Comparison of ENCODE assay signal across 22 cellular contexts in genomic region chr13:99064624-99065249, GRCh38.
DNase-seq lines count a peak whose midpoint lies in the region; ATAC-seq and TF ChIP-seq lines count a peak whose summit lies in the region.
"Had no signal": no experiment of that assay in that cellular context is flagged by ENCODE, and none has a peak within 500 bp of the region (broad histone marks: within the 10 kb centered on the region; RNA-seq: fewer than 3 reads in every experiment).

No MANE protein-coding gene starts in this region.

- intact Hi-C loops in activated CD8-positive, alpha-beta T cell treated with anti-CD3 and anti-CD28 coated beads for 36 hours (cut with micrococcal nuclease), result no loop called here
- intact Hi-C loops in CD8-positive, alpha-beta T cell (cut with DNase I, micrococcal nuclease), result no loop called here

- no peak overlapping the region for H3K4me3 Mint-ChIP-seq in activated CD8-positive, alpha-beta T cell treated with anti-CD3 and anti-CD28 coated beads, Interleukin-2, amount 10 ng/mL, durations not matched to agents 7 days and 5 days
- H3K4me3 Mint-ChIP-seq in activated CD8-positive, alpha-beta T cell treated with anti-CD3 and anti-CD28 coated beads for 36 hours, result no peak overlapping the region
- H3K4me3 Mint-ChIP-seq in endothelial cell (ENCODE audit: unreplicated experiment) (peak overlapping the region; percentile 52), nephron progenitor cell (peak overlapping the region; percentile 14)
- H3K4me3 Mint-ChIP-seq in CD8-positive, alpha-beta T cell, result no peak overlapping the region
- H3K4me3 Mint-ChIP-seq: activated CD4-positive, alpha-beta memory T cell treated with anti-CD3 and anti-CD28 coated beads, Interleukin-2, amount 10 ng/mL, durations not matched to agents 7 days and 5 days; H9 had no signal

- POLR2A ChIA-PET in activated CD8-positive, alpha-beta T cell treated with anti-CD3 and anti-CD28 coated beads, Interleukin-2, amount 10 ng/mL, durations not matched to agents 7 days and 5 days (lab: Charles Lee), result interaction anchor here (0.7 to 1.9 kb wide), 2 partner anchors 20 to 22 kb away, joined by 5 to 8 read pairs; no protein-coding TSS in a partner anchor
- POLR2A ChIA-PET in activated CD8-positive, alpha-beta T cell treated with anti-CD3 and anti-CD28 coated beads for 36 hours (lab: Charles Lee), result interaction anchor here (1.1 to 2.5 kb wide), 2 partner anchors 13 to 22 kb away, joined by 3 to 7 read pairs; no protein-coding TSS in a partner anchor
- POLR2A ChIA-PET in CD8-positive, alpha-beta T cell (lab: Charles Lee), result interaction anchor here (1.1 to 3.0 kb wide), 5 partner anchors 9 to 21 kb away, joined by 4 to 12 read pairs (median 7); no protein-coding TSS in a partner anchor

- H3K9me3 Mint-ChIP-seq in activated CD8-positive, alpha-beta T cell treated with anti-CD3 and anti-CD28 coated beads, Interleukin-2, amount 10 ng/mL, durations not matched to agents 7 days and 5 days (ENCODE audit: insufficient read depth), result no peaks in the 10 kb centered on the region
- H3K9me3 Mint-ChIP-seq in activated CD8-positive, alpha-beta T cell treated with anti-CD3 and anti-CD28 coated beads for 36 hours, result no peaks in the 10 kb centered on the region
- H3K9me3 Mint-ChIP-seq in endothelial cell (ENCODE audit: unreplicated experiment) (no peaks in the 10 kb centered on the region), nephron progenitor cell (peaks cover 13% of the 10 kb centered on the region)
- H3K9me3 Mint-ChIP-seq in CD8-positive, alpha-beta T cell, result no peaks in the 10 kb centered on the region
- H3K9me3 Mint-ChIP-seq: activated CD4-positive, alpha-beta memory T cell treated with anti-CD3 and anti-CD28 coated beads, Interleukin-2, amount 10 ng/mL, durations not matched to agents 7 days and 5 days; H9; T-cell had no signal

- H3K9me3 ChIP-seq in CD8-positive, alpha-beta T cell (ENCODE audit: low read length), result no peaks in the 10 kb centered on the region

- H3K4me3 ChIP-seq in CD8-positive, alpha-beta T cell (ENCODE audit: low read depth, low read length), result no peak overlapping the region
- H3K4me3 ChIP-seq: cardiac muscle cell had no signal

- H3K27ac ChIP-seq in CD8-positive, alpha-beta T cell (ENCODE audit: low read depth, low read length), result no peak overlapping the region
- H3K27ac ChIP-seq: C4-2B, cardiac muscle cell, HL-60 had no signal

- no peaks in the 10 kb centered on the region for H3K36me3 ChIP-seq in CD8-positive, alpha-beta T cell (ENCODE audit: insufficient read depth, low read length)
- H3K36me3 ChIP-seq: cardiac muscle cell had no signal

- no peak for DNase-seq in activated CD8-positive, alpha-beta T cell treated with anti-CD3 and anti-CD28 coated beads, Interleukin-2, amount 10 ng/mL, durations not matched to agents 7 days and 5 days
- no peak for DNase-seq in activated CD8-positive, alpha-beta T cell treated with anti-CD3 and anti-CD28 coated beads for 36 hours
- DNase-seq in endothelial cell (ENCODE audit: low spot score) (no peak), nephron progenitor cell (peak; percentile 24), RPMI8226 (no peak)
- no peak for DNase-seq in CD8-positive, alpha-beta T cell
- DNase-seq: ACHN; activated CD4-positive, alpha-beta memory T cell treated with anti-CD3 and anti-CD28 coated beads, Interleukin-2, amount 10 ng/mL, durations not matched to agents 7 days and 5 days; activated T-cell treated with anti-CD3 and anti-CD28 coated beads, Interleukin-2, amount 50 U/mL, for 48 hours; amniotic stem cell; DMS53; H9; NCI-H2029; SIG-M5; stimulated activated CD4-positive, alpha-beta T cell treated with anti-CD3 and anti-CD28 coated beads, Interleukin-12 subunit alpha, Interleukin-12 subunit beta, amount 100 ng/mL, for 4 hours; T-cell had no signal

- 0 out of 2 replicates have a peak, but pooled peaks have one; percentile 1 for TF ChIP-seq RAD21 in Ishikawa (IDR thresholded peaks at IDR 0.05; ENCODE audit: low read depth)

- H3K27me3 ChIP-seq in CD8-positive, alpha-beta T cell (ENCODE audit: insufficient read depth, low read length), result no peaks in the 10 kb centered on the region
- H3K27me3 ChIP-seq: cardiac muscle cell had no signal

- TF ChIP-seq CTCF in activated CD8-positive, alpha-beta T cell treated with anti-CD3 and anti-CD28 coated beads for 36 hours (IDR thresholded peaks at IDR 0.05), result no peak
- TF ChIP-seq CTCF in endothelial cell (IDR thresholded peaks at IDR 0.05; ENCODE audit: unreplicated experiment) (no peak), nephron progenitor cell (IDR thresholded peaks at IDR 0.05) (no peak)
- TF ChIP-seq CTCF in CD8-positive, alpha-beta T cell (IDR thresholded peaks at IDR 0.05), result no peak

- H3K27me3 Mint-ChIP-seq in activated CD8-positive, alpha-beta T cell treated with anti-CD3 and anti-CD28 coated beads, Interleukin-2, amount 10 ng/mL, durations not matched to agents 7 days and 5 days (ENCODE audit: low read depth), result no peaks in the 10 kb centered on the region
- H3K27me3 Mint-ChIP-seq in activated CD8-positive, alpha-beta T cell treated with anti-CD3 and anti-CD28 coated beads for 36 hours, result no peaks in the 10 kb centered on the region
- H3K27me3 Mint-ChIP-seq in endothelial cell (ENCODE audit: unreplicated experiment), result peaks cover 9% of the 10 kb centered on the region
- H3K27me3 Mint-ChIP-seq in nephron progenitor cell (ENCODE audit: low read depth, poor library complexity), result peaks cover 3% of the 10 kb centered on the region
- no peaks in the 10 kb centered on the region for H3K27me3 Mint-ChIP-seq in CD8-positive, alpha-beta T cell (ENCODE audit: low read depth)
- H3K27me3 Mint-ChIP-seq: activated CD4-positive, alpha-beta memory T cell treated with anti-CD3 and anti-CD28 coated beads, Interleukin-2, amount 10 ng/mL, durations not matched to agents 7 days and 5 days; T-cell had no signal

- TF ChIP-seq EP300 in Ishikawa (IDR thresholded peaks at IDR 0.05; ENCODE audit: borderline replicate concordance), result 0 out of 2 replicates have a peak, but pooled peaks have one; percentile 26

- no peak for ATAC-seq in activated CD8-positive, alpha-beta T cell treated with anti-CD3 and anti-CD28 coated beads, Interleukin-2, amount 10 ng/mL, durations not matched to agents 7 days and 5 days
- ATAC-seq in activated CD8-positive, alpha-beta T cell treated with anti-CD3 and anti-CD28 coated beads for 36 hours, result no peak
- ATAC-seq in CD8-positive, alpha-beta T cell, result no peak
- ATAC-seq in GM19324 (IDR thresholded peaks at IDR 0.05; ENCODE audit: low FRiP score, unreplicated experiment), result no peak
- ATAC-seq: left lobe of liver, T-cell had no signal

- H3K36me3 Mint-ChIP-seq in activated CD8-positive, alpha-beta T cell treated with anti-CD3 and anti-CD28 coated beads, Interleukin-2, amount 10 ng/mL, durations not matched to agents 7 days and 5 days (ENCODE audit: low read depth), result peaks cover 47% of the 10 kb centered on the region
- H3K36me3 Mint-ChIP-seq in activated CD8-positive, alpha-beta T cell treated with anti-CD3 and anti-CD28 coated beads for 36 hours (ENCODE audit: low read depth), result peaks cover 11% of the 10 kb centered on the region
- H3K36me3 Mint-ChIP-seq in endothelial cell (ENCODE audit: low read depth, unreplicated experiment), result peaks cover 26% of the 10 kb centered on the region
- H3K36me3 Mint-ChIP-seq in nephron progenitor cell (ENCODE audit: low read depth), result peaks cover 6% of the 10 kb centered on the region
- peaks cover 16% of the 10 kb centered on the region for H3K36me3 Mint-ChIP-seq in CD8-positive, alpha-beta T cell

- CTCF ChIA-PET in activated CD8-positive, alpha-beta T cell treated with anti-CD3 and anti-CD28 coated beads, Interleukin-2, amount 10 ng/mL, durations not matched to agents 7 days and 5 days (lab: Charles Lee), result interaction anchor here (0.8 to 3.6 kb wide), 11 partner anchors 10 to 112 kb away, joined by 3 to 15 read pairs (median 5); no protein-coding TSS in a partner anchor
- CTCF ChIA-PET in activated CD8-positive, alpha-beta T cell treated with anti-CD3 and anti-CD28 coated beads for 36 hours (lab: Charles Lee), result interaction anchor here (0.6 to 1.3 kb wide), 6 partner anchors 9 to 1497 kb away, joined by 3 to 5 read pairs (median 3); no protein-coding TSS in a partner anchor
- CTCF ChIA-PET in CD8-positive, alpha-beta T cell (lab: Charles Lee), result interaction anchor here (0.6 to 4.2 kb wide), 5 partner anchors 10 to 74 kb away, joined by 3 to 13 read pairs (median 3); no protein-coding TSS in a partner anchor

- H3K27ac Mint-ChIP-seq in activated CD8-positive, alpha-beta T cell treated with anti-CD3 and anti-CD28 coated beads, Interleukin-2, amount 10 ng/mL, durations not matched to agents 7 days and 5 days, result peak overlapping the region; percentile 79
- no peak overlapping the region for H3K27ac Mint-ChIP-seq in activated CD8-positive, alpha-beta T cell treated with anti-CD3 and anti-CD28 coated beads for 36 hours
- H3K27ac Mint-ChIP-seq in endothelial cell (ENCODE audit: unreplicated experiment) (peak overlapping the region; percentile 89), nephron progenitor cell (peak overlapping the region; percentile 79)
- H3K27ac Mint-ChIP-seq in CD8-positive, alpha-beta T cell, result no peak overlapping the region
- H3K27ac Mint-ChIP-seq: H9 had no signal

- peaks cover 56% of the 10 kb centered on the region for H3K4me1 Mint-ChIP-seq in activated CD8-positive, alpha-beta T cell treated with anti-CD3 and anti-CD28 coated beads, Interleukin-2, amount 10 ng/mL, durations not matched to agents 7 days and 5 days (ENCODE audit: low read depth)
- H3K4me1 Mint-ChIP-seq in activated CD8-positive, alpha-beta T cell treated with anti-CD3 and anti-CD28 coated beads for 36 hours (ENCODE audit: low read depth), result peaks cover 70% of the 10 kb centered on the region
- H3K4me1 Mint-ChIP-seq in endothelial cell (ENCODE audit: unreplicated experiment) (peaks cover 81% of the 10 kb centered on the region), nephron progenitor cell (peaks cover 60% of the 10 kb centered on the region)
- H3K4me1 Mint-ChIP-seq in CD8-positive, alpha-beta T cell (ENCODE audit: low read depth), result peaks cover 87% of the 10 kb centered on the region

- peaks cover 49% of the 10 kb centered on the region for H3K4me1 ChIP-seq in CD8-positive, alpha-beta T cell (ENCODE audit: insufficient read depth, low read length)

TF ChIP-seq in Ishikawa, 13 proteins besides CTCF, POLR2A, EP300 and RAD21 (continues in another document):
- TF ChIP-seq NFIC (IDR thresholded peaks at IDR 0.05), result peak; percentile 36; the same call in 1 of the 2 replicates
- TF ChIP-seq ZBTB7A (IDR thresholded peaks at IDR 0.05; ENCODE audit: low read depth), result no peak
- TF ChIP-seq CREB1 (IDR thresholded peaks at IDR 0.05; ENCODE audit: low read depth), result no peak
- TF ChIP-seq TCF12 (IDR thresholded peaks at IDR 0.05; ENCODE audit: low read depth), result peak; percentile 45; the same call in 1 of the 2 replicates
- no peak for TF ChIP-seq USF1 (IDR thresholded peaks at IDR 0.05)
- TF ChIP-seq EGR1 (IDR thresholded peaks at IDR 0.05), result no peak

Comparison
In these comparisons a context has a peak if more than half of its experiments do, and no peak if none do; other contexts are left out.
1. H3K27ac Mint-ChIP-seq: peak in activated CD8-positive, alpha-beta T cell treated with anti-CD3 and anti-CD28 coated beads, Interleukin-2, amount 10 ng/mL, durations not matched to agents 7 days and 5 days (single experiment), endothelial cell (single experiment) and nephron progenitor cell (single experiment); none in activated CD8-positive, alpha-beta T cell treated with anti-CD3 and anti-CD28 coated beads for 36 hours (single experiment) and CD8-positive, alpha-beta T cell (single experiment).
2. H3K4me3 Mint-ChIP-seq: peak in endothelial cell (single experiment) and nephron progenitor cell (single experiment); none in activated CD8-positive, alpha-beta T cell treated with anti-CD3 and anti-CD28 coated beads, Interleukin-2, amount 10 ng/mL, durations not matched to agents 7 days and 5 days (single experiment), activated CD8-positive, alpha-beta T cell treated with anti-CD3 and anti-CD28 coated beads for 36 hours (single experiment) and CD8-positive, alpha-beta T cell (single experiment).